ENCODE assay signal across 18 cellular contexts in genomic region chr16:4481965-4482364, GRCh38. TPM values are rescaled to one million over a fixed set of nuclear protein-coding genes. Genes with fewer than 3 reads are reported as not detected.
DNase-seq lines count a peak whose midpoint lies in the region; ATAC-seq, FAIRE-seq and TF ChIP-seq lines count a peak whose summit lies in the region.
"Had no signal": no experiment of that assay in that cellular context is flagged by ENCODE, and none has a peak within 500 bp of the region (broad histone marks: within the 10 kb centered on the region; RNA-seq: fewer than 3 reads in every experiment).

No MANE protein-coding gene starts in this region.

- no peak overlapping the region for H3T11ph ChIP-seq in H9 (ENCODE audit: low read length)

- in situ Hi-C loops in GM12878 (cut with MboI) = no loop called here

- H3K4me2 ChIP-seq in H9 (ENCODE audit: insufficient read depth, insufficient read length, low read length) (no peak overlapping the region), GM12878 (ENCODE audit: control insufficient read depth, insufficient read depth) (no peak overlapping the region)
- H3K4me2 ChIP-seq: SK-N-SH had no signal

- H2AFZ ChIP-seq in H9 (ENCODE audit: low read length) (no peak overlapping the region), GM12878 (ENCODE audit: control insufficient read depth, low read depth, low read length) (no peak overlapping the region)

- DNase-seq in activated T-cell treated with anti-CD3 and anti-CD28 coated beads, Interleukin-2, amount 50 U/mL, for 72 hours = no peak
- no peak for DNase-seq in activated T-cell treated with anti-CD3 and anti-CD28 coated beads, Interleukin-2, amount 50 U/mL, for 1 hour
- DNase-seq in H9 (no peak), GM12878 (ENCODE audit: low read depth, low spot score) (no peak), osteocyte (ENCODE audit: extremely low spot score, unreplicated experiment) (no peak), dorsolateral prefrontal cortex (no peak), 8988T (no peak)
- no peak for DNase-seq in stimulated activated CD4-positive, alpha-beta T cell treated with anti-CD3 and anti-CD28 coated beads, Interleukin-1b, Interleukin-23, amount 100 ng/mL, for 48 hours
- DNase-seq: adrenal gland; Calu3; NCI-H1092 treated with DMSO at 0.1 percent for 48 hours; NCI-H69; PC-3; SK-N-SH; stimulated activated naive CD8-positive, alpha-beta T cell treated with anti-CD3 and anti-CD28 coated beads, Interleukin-15, amount 100 ng/mL, for 72 hours had no signal

- CTCF ChIA-PET in GM12878 (lab: Yijun Ruan, JAX) = no interaction called here

- H3K9me3 ChIP-seq in H9 (ENCODE audit: control insufficient read depth, low read depth, low read length) = no peaks in the 10 kb centered on the region
- H3K9me3 ChIP-seq in GM12878 (replicated peaks; ENCODE audit: control insufficient read depth, insufficient read depth, low read length) = no peaks in the 10 kb centered on the region
- H3K9me3 ChIP-seq: adrenal gland, SK-N-SH had no signal

- SMC1A ChIA-PET in GM12878 (lab: Charles Lee; ENCODE audit: uncharacterized antibody, unreplicated experiment) = no interaction called here

- no CpG with 5 or more reads among the region's 1 CpG for WGBS in H9 (ENCODE audit: extremely low coverage, insufficient read length, low lambda C conversion rate)
- 95% methylated on average over 1 of the region's 1 CpG for WGBS in GM12878 (ENCODE audit: insufficient coverage, insufficient replicate concordance, low lambda C conversion rate, missing lambda C conversion rate)

- H4K8ac ChIP-seq in H9 (replicated peaks; ENCODE audit: insufficient read length, low read depth, low read length) = no peak overlapping the region

- RAD21 ChIA-PET in GM12878 (lab: Charles Lee; ENCODE audit: unreplicated experiment) = no interaction called here

- peaks cover 58% of the 10 kb centered on the region for H3K4me1 Mint-ChIP-seq in activated T-cell treated with anti-CD3 and anti-CD28 coated beads, Interleukin-2, amount 50 U/mL, for 72 hours (ENCODE audit: low read depth)
- H3K4me1 Mint-ChIP-seq in H9 (peaks cover 9 to 17% of the 10 kb centered on the region in 2 experiments), osteocyte (ENCODE audit: unreplicated experiment) (peaks cover 28% of the 10 kb centered on the region)

- peaks cover 5 to 10% of the 10 kb centered on the region in 2 donors for H3K36me3 Mint-ChIP-seq in activated T-cell treated with anti-CD3 and anti-CD28 coated beads, Interleukin-2, amount 50 U/mL, for 72 hours (ENCODE audit: insufficient read depth in 2 of 2)
- H3K36me3 Mint-ChIP-seq in H9 (ENCODE audit: insufficient read depth in 1 of 3, low read depth in 3 of 3) (peaks cover 0 to 18% (median 0%) of the 10 kb centered on the region in 3 experiments; a peak in 3 of 7 replicates), osteocyte (ENCODE audit: unreplicated experiment) (peaks cover 7% of the 10 kb centered on the region)

- H3K4me3 Mint-ChIP-seq in activated T-cell treated with anti-CD3 and anti-CD28 coated beads, Interleukin-2, amount 50 U/mL, for 72 hours = peak overlapping the region in 1 of 2 donors; percentile 29
- H3K4me3 Mint-ChIP-seq in H9 = no peak overlapping the region
- no peak overlapping the region for H3K4me3 Mint-ChIP-seq in osteocyte (ENCODE audit: unreplicated experiment)

- H3K23ac ChIP-seq in H9 (ENCODE audit: insufficient read length, low read depth, low read length) = peak overlapping the region; percentile 70

- no peak overlapping the region for H2BK15ac ChIP-seq in H9 (ENCODE audit: low read depth, low read length)

- H3K4me3 ChIP-seq in GM12878 = no peak overlapping the region
- no peak overlapping the region for H3K4me3 ChIP-seq in dorsolateral prefrontal cortex
- H3K4me3 ChIP-seq: adrenal gland had no signal

- H3K9ac ChIP-seq in H9 (ENCODE audit: extremely low read depth, insufficient read length, low read length) = peak overlapping the region; percentile 22
- no peak overlapping the region for H3K9ac ChIP-seq in GM12878 (ENCODE audit: control insufficient read depth, insufficient read depth, low read length)
- H3K9ac ChIP-seq: SK-N-SH had no signal

- H4K5ac ChIP-seq in H9 (ENCODE audit: insufficient read length, low read depth, low read length) = no peak overlapping the region

- H2BK5ac ChIP-seq in H9 (ENCODE audit: insufficient read length, low read length) = peak overlapping the region; percentile 64

- H3K4me1 ChIP-seq in H9 (ENCODE audit: insufficient read depth, low read length) (no peaks in the 10 kb centered on the region; the same call in 1 of the 2 replicates), GM12878 (ENCODE audit: control insufficient read depth, insufficient read depth, low read length) (no peaks in the 10 kb centered on the region)

- H3K27me3 Mint-ChIP-seq in activated T-cell treated with anti-CD3 and anti-CD28 coated beads, Interleukin-2, amount 50 U/mL, for 72 hours (ENCODE audit: low read depth) = no peaks in the 10 kb centered on the region
- H3K27me3 Mint-ChIP-seq in H9 (ENCODE audit: low read depth) = no peaks in the 10 kb centered on the region
- H3K27me3 Mint-ChIP-seq in osteocyte (ENCODE audit: unreplicated experiment) = no peaks in the 10 kb centered on the region
- H3K27me3 Mint-ChIP-seq: stimulated activated naive CD8-positive, alpha-beta T cell treated with anti-CD3 and anti-CD28 coated beads, Interleukin-15, amount 100 ng/mL, for 72 hours had no signal

- H3K36me3 ChIP-seq in GM12878 (ENCODE audit: control insufficient read depth in 2 of 2, insufficient read depth in 2 of 2, low read length in 1 of 2) = peaks cover 1 to 10% of the 10 kb centered on the region in 2 experiments; a peak in 3 of 4 replicates

- intact Hi-C loops in GM12878 (cut with micrococcal nuclease; ENCODE audit: unreplicated experiment) = no loop called here
- intact Hi-C loops in dorsolateral prefrontal cortex (cut with DNase I) = no loop called here

- no peaks in the 10 kb centered on the region for H3K23me2 ChIP-seq in H9 (ENCODE audit: insufficient read length, low read depth, low read length, poor library complexity, severe bottlenecking)

- TF ChIP-seq RAD21 in GM12878 (IDR thresholded peaks at IDR 0.05; ENCODE audit: insufficient read depth, low read depth, low read length) = no peak

- H3K9me3 Mint-ChIP-seq in activated T-cell treated with anti-CD3 and anti-CD28 coated beads, Interleukin-2, amount 50 U/mL, for 72 hours = no peaks in the 10 kb centered on the region
- H3K9me3 Mint-ChIP-seq in H9 (no peaks in the 10 kb centered on the region; a peak in 1 of 5 replicates), osteocyte (ENCODE audit: unreplicated experiment) (no peaks in the 10 kb centered on the region)
- H3K9me3 Mint-ChIP-seq: stimulated activated naive CD8-positive, alpha-beta T cell treated with anti-CD3 and anti-CD28 coated beads, Interleukin-15, amount 100 ng/mL, for 72 hours had no signal

- H2BK20ac ChIP-seq in H9 (ENCODE audit: low read depth, low read length, poor library complexity, severe bottlenecking) = no peak overlapping the region

- H4K20me1 ChIP-seq in H9 (ENCODE audit: control insufficient read depth, insufficient read depth, insufficient read length) (no peaks in the 10 kb centered on the region), GM12878 (ENCODE audit: control insufficient read depth, insufficient read depth) (no peaks in the 10 kb centered on the region)

- H3K27ac Mint-ChIP-seq in activated T-cell treated with anti-CD3 and anti-CD28 coated beads, Interleukin-2, amount 50 U/mL, for 72 hours = peak overlapping the region; percentile 36
- no peak overlapping the region; a peak in 1 of 7 replicates for H3K27ac Mint-ChIP-seq in H9
- peak overlapping the region; percentile 27 for H3K27ac Mint-ChIP-seq in osteocyte (ENCODE audit: unreplicated experiment)

- H3K79me2 ChIP-seq in H9 (ENCODE audit: insufficient read depth, low read length) (no peaks in the 10 kb centered on the region; the same call in 1 of the 2 replicates), GM12878 (ENCODE audit: control insufficient read depth, insufficient read depth, low read length) (peaks cover 13% of the 10 kb centered on the region)

- no peak overlapping the region for H4K91ac ChIP-seq in H9 (ENCODE audit: insufficient read length, low read depth, low read length)

- no peak overlapping the region for H3K4ac ChIP-seq in H9 (ENCODE audit: low read depth, low read length)

- H3K27me3 ChIP-seq in H9 (ENCODE audit: insufficient read depth, low read length) = no peaks in the 10 kb centered on the region
- no peaks in the 10 kb centered on the region for H3K27me3 ChIP-seq in GM12878 (replicated peaks in 1 of 2; ENCODE audit: control insufficient read depth in 2 of 2, insufficient read depth in 2 of 2, low read length in 1 of 2)
- H3K27me3 ChIP-seq in dorsolateral prefrontal cortex = no peaks in the 10 kb centered on the region
- H3K27me3 ChIP-seq: adrenal gland had no signal

- no peak for TF ChIP-seq EP300 in GM12878 (IDR thresholded peaks at IDR 0.05; ENCODE audit: borderline replicate concordance in 1 of 2, control insufficient read depth in 1 of 2, low read depth in 2 of 2, low read length in 2 of 2)

- H2BK120ac ChIP-seq in H9 (ENCODE audit: low read depth, low read length, poor library complexity, severe bottlenecking) = no peak overlapping the region

- no peak overlapping the region for H3K18ac ChIP-seq in H9 (ENCODE audit: insufficient read length, low read depth, low read length)

- ATAC-seq in activated T-cell treated with anti-CD3 and anti-CD28 coated beads, Interleukin-2, amount 50 U/mL, for 72 hours (replicated peaks in 1 of 2) = no peak
- no peak for ATAC-seq in GM12878
- ATAC-seq: left lobe of liver; PC-3; stimulated activated naive CD8-positive, alpha-beta T cell treated with anti-CD3 and anti-CD28 coated beads, Interleukin-15, amount 100 ng/mL, for 72 hours had no signal

- no peak overlapping the region for H3K56ac ChIP-seq in H9 (ENCODE audit: insufficient read length, low read depth, low read length)

- POLR2A ChIA-PET in GM12878 (lab: Charles Lee) = no interaction called here

- no peak for TF ChIP-seq CTCF in H9 (conservative IDR thresholded peaks at IDR 0.05)
- TF ChIP-seq CTCF in GM12878 (IDR thresholded peaks at IDR 0.05 in 2 of 3, conservative IDR thresholded peaks at IDR 0.05 in 1 of 3; ENCODE audit: control insufficient read depth in 2 of 3, extremely low read depth in 1 of 3, insufficient read depth in 1 of 3, low read depth in 3 of 3, low read length in 3 of 3) = no peak
- no peak for TF ChIP-seq CTCF in osteocyte (IDR thresholded peaks at IDR 0.05)
- TF ChIP-seq CTCF in dorsolateral prefrontal cortex (IDR thresholded peaks at IDR 0.05 in 54 of 56, conservative IDR thresholded peaks at IDR 0.05 in 2 of 56; ENCODE audit: low read depth in 1 of 56, partially characterized antibody in 56 of 56) = no peak

- no peak for FAIRE-seq in GM12878 (lab: Jason Lieb, UNC)
- FAIRE-seq: endometrium, urothelium cell line had no signal

- BruUV-seq in GM12878 (replicated peaks; lab: Mats Ljungman, UMichigan) = TSS peak; percentile 17

- TF ChIP-seq POLR2A in GM12878 (IDR thresholded peaks at IDR 0.05; ENCODE audit: low read depth, low read length) = no peak

- no peak overlapping the region for H3K27ac ChIP-seq in H9 (ENCODE audit: insufficient read length, low read depth, low read length)
- no peak overlapping the region for H3K27ac ChIP-seq in GM12878 (ENCODE audit: control insufficient read depth, insufficient read depth)
- H3K27ac ChIP-seq in dorsolateral prefrontal cortex = peak overlapping the region in 5 of 59 donors; percentile 12 to 30 (median 20)

- no peak overlapping the region for H2BK12ac ChIP-seq in H9 (ENCODE audit: insufficient read length, low read depth, low read length)

- H3K14ac ChIP-seq in H9 (ENCODE audit: insufficient read depth, low read length) = no peak overlapping the region

- peaks cover 3% of the 10 kb centered on the region for H3K79me1 ChIP-seq in H9 (ENCODE audit: insufficient read depth, low read depth, low read length, poor library complexity, severe bottlenecking)

- H2AK5ac ChIP-seq in H9 (ENCODE audit: insufficient read length, low read length) = no peak overlapping the region

RNA-seq across cellular contexts. Expression of gene HMOX2, which starts 5.8 kb away (rescaled TPM):
- 10 to 100 TPM; 50.3 to 50.9 TPM for total RNA-seq in activated T-cell treated with anti-CD3 and anti-CD28 coated beads, Interleukin-2, amount 50 U/mL, for 72 hours
- total RNA-seq in H9 (2021) (44.4 and 45.7 TPM in 2 replicates), GM12878 (2014; rRNA removed) (58.9 and 61.9 TPM in 2 replicates), GM12878 (2014; rRNA removed; fragmentation: Illumina TruSeq; extraction: Trizol) (47.7 and 51.2 TPM in 2 replicates), GM12878 (2021) (53.3 and 56.2 TPM in 2 replicates), osteocyte (47.2 and 47.3 TPM in 2 replicates), dorsolateral prefrontal cortex (100 to 1,000 TPM in 32 of 120 experiments, 10 to 100 TPM in 88; 41.9 to 120 (median 90.5) TPM)
- 23.0 and 24.2 TPM in 2 replicates for total RNA-seq in GM12878 (2013; cell fraction: nucleolus; rRNA removed)
- 19.3 TPM for polyA plus RNA-seq in GM12878 (2011; ENCODE audit: low read depth)
- polyA plus RNA-seq in GM12878 (2011; rRNA removed) (50.4 and 56.7 TPM in 2 replicates), GM12878 (2014; fragmentation: Illumina TruSeq; extraction: Trizol) (47.8 and 61.5 TPM in 2 replicates), GM12878 (2014; fragmentation: Nextera tagmentation; extraction: Ambion mirVana) (10 to 100 TPM; 26.4 to 37.7 TPM), GM12878 (2014; rRNA removed) (70.6 and 70.8 TPM in 2 replicates), GM12878 (2016; fragmentation: Nextera tagmentation; extraction: Ambion mirVana) (100 to 1,000 TPM in 1 of 2 experiments, 10 to 100 TPM in 1; 85.7 to 111 TPM)
- polyA plus RNA-seq in GM12878 (2011; cell fraction: cytosol; rRNA removed) = 66.7 and 89.0 TPM in 2 replicates
- polyA plus RNA-seq in GM12878 (2011; cell fraction: nucleus; rRNA removed) = 39.7 and 44.0 TPM in 2 replicates
- 29.2 and 32.3 TPM in 2 replicates for polyA plus RNA-seq in GM12878 (2012)
- polyA minus RNA-seq in GM12878 (2011; rRNA and poly(A)+ RNA removed) = 53.3 and 62.8 TPM in 2 replicates
- polyA minus RNA-seq in GM12878 (2011; cell fraction: cytosol; rRNA and poly(A)+ RNA removed) = 14.0 and 16.1 TPM in 2 replicates
- 10.4 and 24.4 TPM in 2 replicates for polyA minus RNA-seq in GM12878 (2011; cell fraction: nucleus; rRNA and poly(A)+ RNA removed)

RNA-seq across cellular contexts. Expression of gene NMRAL1, which starts 7.5 kb away (rescaled TPM):
- 10 to 100 TPM; 32.5 to 33.0 TPM for total RNA-seq in activated T-cell treated with anti-CD3 and anti-CD28 coated beads, Interleukin-2, amount 50 U/mL, for 72 hours
- total RNA-seq in H9 (2021) (74.1 and 78.9 TPM in 2 replicates), GM12878 (2014; rRNA removed) (69.7 and 74.8 TPM in 2 replicates), GM12878 (2014; rRNA removed; fragmentation: Illumina TruSeq; extraction: Trizol) (41.6 and 52.5 TPM in 2 replicates), GM12878 (2021) (66.0 and 72.4 TPM in 2 replicates), osteocyte (55.0 and 61.4 TPM in 2 replicates), dorsolateral prefrontal cortex (10 to 100 TPM; 28.4 to 78.4 (median 55.8) TPM)
- 33.4 and 44.6 TPM in 2 replicates for total RNA-seq in GM12878 (2013; cell fraction: nucleolus; rRNA removed)
- 30.3 TPM for polyA plus RNA-seq in GM12878 (2011; ENCODE audit: low read depth)
- polyA plus RNA-seq in GM12878 (2011; rRNA removed) (19.9 and 33.7 TPM in 2 replicates), GM12878 (2014; fragmentation: Illumina TruSeq; extraction: Trizol) (14.9 and 36.5 TPM in 2 replicates), GM12878 (2014; fragmentation: Nextera tagmentation; extraction: Ambion mirVana) (10 to 100 TPM in 1 of 2 experiments, 1 to 10 TPM in 1; 4.8 to 11.2 TPM), GM12878 (2014; rRNA removed) (74.2 and 74.4 TPM in 2 replicates), GM12878 (2016; fragmentation: Nextera tagmentation; extraction: Ambion mirVana) (100 to 1,000 TPM in 1 of 2 experiments, 10 to 100 TPM in 1; 84.1 to 102 TPM)
- polyA plus RNA-seq in GM12878 (2011; cell fraction: cytosol; rRNA removed) = 84.5 and 92.5 TPM in 2 replicates
- polyA plus RNA-seq in GM12878 (2011; cell fraction: nucleus; rRNA removed) = 54.1 and 72.8 TPM in 2 replicates
- 39.9 and 42.7 TPM in 2 replicates for polyA plus RNA-seq in GM12878 (2012)
- polyA minus RNA-seq in GM12878 (2011; rRNA and poly(A)+ RNA removed) = 32.2 and 58.4 TPM in 2 replicates
- polyA minus RNA-seq in GM12878 (2011; cell fraction: cytosol; rRNA and poly(A)+ RNA removed) = 16.3 and 19.1 TPM in 2 replicates
- polyA minus RNA-seq in GM12878 (2011; cell fraction: nucleus; rRNA and poly(A)+ RNA removed) = 9.1 and 22.4 TPM in 2 replicates

RNA-seq across cellular contexts. Expression of gene DNAJA3, which starts 56.3 kb away (rescaled TPM):
- total RNA-seq in activated T-cell treated with anti-CD3 and anti-CD28 coated beads, Interleukin-2, amount 50 U/mL, for 72 hours = 10 to 100 TPM; 83.6 to 98.7 TPM
- total RNA-seq in H9 (2021) = 56.2 and 60.5 TPM in 2 replicates
- 60.1 and 70.0 TPM in 2 replicates for total RNA-seq in GM12878 (2013; cell fraction: nucleolus; rRNA removed)
- total RNA-seq in GM12878 (2014; rRNA removed) = 76.3 and 83.5 TPM in 2 replicates
- 51.7 and 55.6 TPM in 2 replicates for total RNA-seq in GM12878 (2014; rRNA removed; fragmentation: Illumina TruSeq; extraction: Trizol)
- 56.4 and 65.9 TPM in 2 replicates for total RNA-seq in GM12878 (2021)
- polyA plus RNA-seq in GM12878 (2011; ENCODE audit: low read depth) = 14.5 TPM
- 40.8 and 43.1 TPM in 2 replicates for polyA plus RNA-seq in GM12878 (2011; rRNA removed)
- polyA plus RNA-seq in GM12878 (2011; cell fraction: cytosol; rRNA removed) = 45.7 and 57.3 TPM in 2 replicates
- 77.1 and 83.1 TPM in 2 replicates for polyA plus RNA-seq in GM12878 (2011; cell fraction: nucleus; rRNA removed)
- polyA plus RNA-seq in GM12878 (2012) = 26.9 and 35.4 TPM in 2 replicates
- 29.4 and 51.3 TPM in 2 replicates for polyA plus RNA-seq in GM12878 (2014; fragmentation: Illumina TruSeq; extraction: Trizol)
- polyA plus RNA-seq in GM12878 (2014; fragmentation: Nextera tagmentation; extraction: Ambion mirVana) = 10 to 100 TPM in 1 of 2 experiments, 1 to 10 TPM in 1; 8.4 to 20.4 TPM
- 77.4 and 80.1 TPM in 2 replicates for polyA plus RNA-seq in GM12878 (2014; rRNA removed)
- 100 to 1,000 TPM; 124 to 141 TPM for polyA plus RNA-seq in GM12878 (2016; fragmentation: Nextera tagmentation; extraction: Ambion mirVana)
- polyA minus RNA-seq in GM12878 (2011; rRNA and poly(A)+ RNA removed) = 27.5 and 30.2 TPM in 2 replicates
- polyA minus RNA-seq in GM12878 (2011; cell fraction: cytosol; rRNA and poly(A)+ RNA removed) = 12.6 and 13.5 TPM in 2 replicates
- polyA minus RNA-seq in GM12878 (2011; cell fraction: nucleus; rRNA and poly(A)+ RNA removed) = 21.3 and 42.6 TPM in 2 replicates
- 31.1 and 33.7 TPM in 2 replicates for total RNA-seq in osteocyte
- total RNA-seq in dorsolateral prefrontal cortex = 10 to 100 TPM; 38.3 to 66.6 (median 53.2) TPM

RNA-seq across cellular contexts. Expression of gene CDIP1, which starts 56.6 kb away (rescaled TPM):
- 10 to 100 TPM; 45.4 to 53.1 TPM for total RNA-seq in activated T-cell treated with anti-CD3 and anti-CD28 coated beads, Interleukin-2, amount 50 U/mL, for 72 hours
- 49.7 and 50.5 TPM in 2 replicates for total RNA-seq in H9 (2021)
- 11.0 and 13.8 TPM in 2 replicates for total RNA-seq in GM12878 (2013; cell fraction: nucleolus; rRNA removed)
- 14.2 and 15.6 TPM in 2 replicates for total RNA-seq in GM12878 (2014; rRNA removed)
- total RNA-seq in GM12878 (2014; rRNA removed; fragmentation: Illumina TruSeq; extraction: Trizol) = 7.6 and 9.1 TPM in 2 replicates
- total RNA-seq in GM12878 (2021) = 27.8 and 28.2 TPM in 2 replicates
- 7.1 TPM for polyA plus RNA-seq in GM12878 (2011; ENCODE audit: low read depth)
- 3.1 and 11.0 TPM in 2 replicates for polyA plus RNA-seq in GM12878 (2011; rRNA removed)
- 10.3 and 14.9 TPM in 2 replicates for polyA plus RNA-seq in GM12878 (2011; cell fraction: cytosol; rRNA removed)
- 16.2 and 17.7 TPM in 2 replicates for polyA plus RNA-seq in GM12878 (2011; cell fraction: nucleus; rRNA removed)
- polyA plus RNA-seq in GM12878 (2012) = 15.1 and 15.2 TPM in 2 replicates
- polyA plus RNA-seq in GM12878 (2014; fragmentation: Illumina TruSeq; extraction: Trizol) = 10.3 and 17.5 TPM in 2 replicates
- 1 to 10 TPM; 6.1 to 7.2 TPM for polyA plus RNA-seq in GM12878 (2014; fragmentation: Nextera tagmentation; extraction: Ambion mirVana)
- 11.5 and 12.0 TPM in 2 replicates for polyA plus RNA-seq in GM12878 (2014; rRNA removed)
- polyA plus RNA-seq in GM12878 (2016; fragmentation: Nextera tagmentation; extraction: Ambion mirVana) = 10 to 100 TPM; 29.4 to 32.4 TPM
- 8.3 and 8.5 TPM in 2 replicates for polyA minus RNA-seq in GM12878 (2011; rRNA and poly(A)+ RNA removed)
- 8.6 TPM in 2 replicates for polyA minus RNA-seq in GM12878 (2011; cell fraction: cytosol; rRNA and poly(A)+ RNA removed)
- polyA minus RNA-seq in GM12878 (2011; cell fraction: nucleus; rRNA and poly(A)+ RNA removed) = 5.6 and 6.6 TPM in 2 replicates
- 28.5 and 28.9 TPM in 2 replicates for total RNA-seq in osteocyte
- 100 to 1,000 TPM; 100 to 237 (median 186) TPM for total RNA-seq in dorsolateral prefrontal cortex

Comparison
In these comparisons a context has a peak if more than half of its experiments do, and no peak if none do; other contexts are left out.
1. H3K27ac Mint-ChIP-seq: peak in activated T-cell treated with anti-CD3 and anti-CD28 coated beads, Interleukin-2, amount 50 U/mL, for 72 hours (single experiment) and osteocyte (single experiment); none in H9 (0 of 3).